In genomic region chr11:64227405-64227956, GRCh38 we compare ENCODE assay signal across 8 cellular contexts. TPM values are rescaled to one million over a fixed set of nuclear protein-coding genes. Genes with fewer than 3 reads are reported as not detected.
DNase-seq lines count a peak whose midpoint lies in the region; ATAC-seq, FAIRE-seq and TF ChIP-seq lines count a peak whose summit lies in the region.

No MANE protein-coding gene starts in this region.

- peak overlapping the region; percentile 99 for H3K4me2 ChIP-seq in astrocyte (ENCODE audit: low read length)

- H3K9ac ChIP-seq in astrocyte (ENCODE audit: low read length), result peak overlapping the region; percentile 85

- H3K4me3 Mint-ChIP-seq in astrocyte (ENCODE audit: unreplicated experiment) (peak overlapping the region; percentile 83), mesothelial cell of epicardium (peak overlapping the region; percentile 81)

- peaks cover 3% of the 10 kb centered on the region for H4K20me1 ChIP-seq in astrocyte (ENCODE audit: insufficient read depth, low read length)

- H3K36me3 ChIP-seq in heart right ventricle, result peaks cover 0 to 27% (median 0%) of the 10 kb centered on the region in 9 donors
- H3K36me3 ChIP-seq in astrocyte (ENCODE audit: insufficient read depth, low read length), result no peaks in the 10 kb centered on the region

- H3K9me3 ChIP-seq in heart right ventricle (no peaks in the 10 kb centered on the region), astrocyte (ENCODE audit: insufficient read depth, low read depth, low read length) (no peaks in the 10 kb centered on the region)

- H3K9me3 Mint-ChIP-seq in astrocyte (ENCODE audit: unreplicated experiment), result no peaks in the 10 kb centered on the region
- no peaks in the 10 kb centered on the region for H3K9me3 Mint-ChIP-seq in mesothelial cell of epicardium

- intact Hi-C loops in heart right ventricle (cut with DNase I) (loop anchor here in 2 of 10 donors (2.0 to 5.0 kb wide), 2 partner anchors 40 to 43 kb away; partner anchors contain the start of gene STIP1 (in 1 of the 2)), left ventricle myocardium superior (cut with micrococcal nuclease) (no loop called here)

- H3K27ac Mint-ChIP-seq in astrocyte (ENCODE audit: unreplicated experiment) (no peak overlapping the region), mesothelial cell of epicardium (peak overlapping the region; percentile 43)

- WGBS in heart right ventricle, 2 donors, result 82 to 85% methylated on average over 3 of the region's 3 CpGs

- H3K27me3 ChIP-seq in heart right ventricle (no peaks in the 10 kb centered on the region), astrocyte (ENCODE audit: insufficient read depth, low read length) (no peaks in the 10 kb centered on the region)

- no peak for FAIRE-seq in astrocyte (lab: Jason Lieb, UNC)

- DNase-seq in heart right ventricle, result no peak
- DNase-seq in left ventricle myocardium superior, result no peak
- no peak for DNase-seq in astrocyte (ENCODE audit: low read depth)
- no peak for DNase-seq in mesothelial cell of epicardium (ENCODE audit: low spot score in 2 of 2, unreplicated experiment in 2 of 2)
- DNase-seq in ureter (ENCODE audit: low spot score), result peak; percentile 41
- no peak for DNase-seq in NCI-H146 (lab: John Stamatoyannopoulos, UW)
- no peak for DNase-seq in Kasumi-1 (lab: John Stamatoyannopoulos, UW)
- DNase-seq in NOMO-1 treated with DMSO at 0.1 percent for 48 hours (lab: John Stamatoyannopoulos, UW; ENCODE audit: unreplicated experiment), result no peak

- H3K36me3 Mint-ChIP-seq in astrocyte (ENCODE audit: low read depth, unreplicated experiment), result no peaks in the 10 kb centered on the region
- H3K36me3 Mint-ChIP-seq in mesothelial cell of epicardium, result no peaks in the 10 kb centered on the region

- H3K4me1 Mint-ChIP-seq in astrocyte (ENCODE audit: low read depth, unreplicated experiment) (peaks cover 15% of the 10 kb centered on the region), mesothelial cell of epicardium (peaks cover 29% of the 10 kb centered on the region)

- peaks cover 16 to 71% (median 54%) of the 10 kb centered on the region in 9 donors for H3K4me1 ChIP-seq in heart right ventricle
- peaks cover 38% of the 10 kb centered on the region for H3K4me1 ChIP-seq in astrocyte (ENCODE audit: insufficient read depth, low read length)

- H3K27me3 Mint-ChIP-seq in astrocyte (ENCODE audit: low read depth, unreplicated experiment), result no peaks in the 10 kb centered on the region
- no peaks in the 10 kb centered on the region for H3K27me3 Mint-ChIP-seq in mesothelial cell of epicardium (ENCODE audit: low read depth)

- TF ChIP-seq CTCF in heart right ventricle (IDR thresholded peaks at IDR 0.05), result no peak
- no peak for TF ChIP-seq CTCF in astrocyte (IDR thresholded peaks at IDR 0.05; ENCODE audit: insufficient read depth, low read depth, low read length)
- TF ChIP-seq CTCF in mesothelial cell of epicardium (IDR thresholded peaks at IDR 0.05; ENCODE audit: unreplicated experiment), result no peak

- ATAC-seq in heart right ventricle, result no peak
- ATAC-seq in left ventricle myocardium superior, result no peak

- peaks cover 32% of the 10 kb centered on the region for H3K79me2 ChIP-seq in astrocyte (ENCODE audit: insufficient read depth, low read length)

- H3K27ac ChIP-seq in heart right ventricle (peak overlapping the region in 9 of 10 donors; percentile 90 to 96 (median 96)), astrocyte (ENCODE audit: low read depth, low read length) (no peak overlapping the region)

- no peak overlapping the region for H2AFZ ChIP-seq in astrocyte (ENCODE audit: low read depth, low read length)

- H3K4me3 ChIP-seq in heart right ventricle (peak overlapping the region in 9 of 10 donors; percentile 64 to 95 (median 78)), astrocyte (ENCODE audit: insufficient read depth, low read depth, low read length) (peak overlapping the region; percentile 89)

RNA-seq across cellular contexts. Expression of gene NUDT22, which starts 1.4 kb away (rescaled TPM):
- total RNA-seq in heart right ventricle (10 to 100 TPM; 57.3 to 85.6 (median 71.0) TPM), left ventricle myocardium superior (73.9 TPM), astrocyte (40.2 and 40.7 TPM in 2 replicates), mesothelial cell of epicardium (31.9 to 35.6 TPM (median 33.7 TPM) in 3 replicates), ureter (82.7 TPM)
- polyA plus RNA-seq in heart right ventricle, result 10 to 100 TPM; 93.0 to 95.2 TPM

RNA-seq across cellular contexts. Expression of gene TRPT1, which starts 1.5 kb away (rescaled TPM):
- total RNA-seq in heart right ventricle (10 to 100 TPM; 50.5 to 81.7 (median 61.4) TPM), left ventricle myocardium superior (84.9 TPM), astrocyte (28.8 and 29.4 TPM in 2 replicates), mesothelial cell of epicardium (38.9 to 41.1 TPM (median 40.9 TPM) in 3 replicates), ureter (49.4 TPM)
- 100 to 1,000 TPM in 1 of 2 donors, 10 to 100 TPM in 1; 87.2 to 188 TPM for polyA plus RNA-seq in heart right ventricle

RNA-seq across cellular contexts. Expression of gene DNAJC4, which starts 2.9 kb away (rescaled TPM):
- 10 to 100 TPM; 46.6 to 64.7 (median 52.0) TPM for total RNA-seq in heart right ventricle
- polyA plus RNA-seq in heart right ventricle, result 100 to 1,000 TPM in 1 of 2 donors, 10 to 100 TPM in 1; 48.0 to 173 TPM
- total RNA-seq in left ventricle myocardium superior, result 59.1 TPM
- total RNA-seq in astrocyte, result 23.8 and 25.7 TPM in 2 replicates
- 43.6 to 49.4 TPM (median 45.0 TPM) in 3 replicates for total RNA-seq in mesothelial cell of epicardium
- total RNA-seq in ureter, result 44.1 TPM

RNA-seq across cellular contexts. Expression of gene VEGFB, which starts 6.9 kb away (rescaled TPM):
- total RNA-seq in heart right ventricle (100 to 1,000 TPM; 245 to 353 (median 277) TPM), left ventricle myocardium superior (305 TPM), astrocyte (30.4 and 36.8 TPM in 2 replicates), mesothelial cell of epicardium (83.2 to 90.1 TPM (median 85.8 TPM) in 3 replicates), ureter (51.6 TPM)
- 100 to 1,000 TPM; 158 to 291 TPM for polyA plus RNA-seq in heart right ventricle

RNA-seq across cellular contexts. Expression of gene FKBP2, which starts 13.4 kb away (rescaled TPM):
- total RNA-seq in heart right ventricle (10 to 100 TPM; 40.2 to 82.0 (median 45.9) TPM), left ventricle myocardium superior (50.0 TPM), astrocyte (41.5 and 45.6 TPM in 2 replicates), mesothelial cell of epicardium (35.5 to 40.2 TPM (median 36.4 TPM) in 3 replicates), ureter (55.7 TPM)
- polyA plus RNA-seq in heart right ventricle, result 100 to 1,000 TPM; 376 to 404 TPM
